12 cellular contexts compared by ENCODE assay signal in the genomic region with DNA sequence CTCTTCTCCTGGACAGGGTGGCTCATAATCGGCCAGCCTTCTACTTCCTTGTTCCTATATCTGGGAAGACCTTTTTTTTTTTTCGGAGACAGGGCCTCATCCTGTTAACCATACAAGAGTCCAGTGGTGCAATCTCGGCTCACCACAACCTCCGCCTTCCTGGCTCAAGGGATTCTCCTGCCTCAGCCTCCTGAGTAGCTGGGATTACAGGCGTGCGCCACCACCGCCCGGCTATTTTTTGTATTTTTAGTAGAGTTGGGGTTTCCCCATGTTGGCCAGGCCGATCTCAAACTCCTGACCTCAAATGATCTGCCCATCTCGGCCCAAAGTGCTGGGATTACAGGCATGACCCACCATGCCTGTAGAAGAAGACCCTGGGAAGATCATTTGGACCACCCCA. TPM values are rescaled to one million over a fixed set of nuclear protein-coding genes. Genes with fewer than 3 reads are reported as not detected.
DNase-seq lines count a peak whose midpoint lies in the region; ATAC-seq and TF ChIP-seq lines count a peak whose summit lies in the region.
"Had no signal": no experiment of that assay in that cellular context is flagged by ENCODE, and none has a peak within 500 bp of the region (broad histone marks: within the 10 kb centered on the region; RNA-seq: fewer than 3 reads in every experiment).

No MANE protein-coding gene starts in this region.

- no peak for TF ChIP-seq CTCF in heart right ventricle (IDR thresholded peaks at IDR 0.05)
- no peak for TF ChIP-seq CTCF in uterus (IDR thresholded peaks at IDR 0.05)

- peaks cover 64% of the 10 kb centered on the region for H3K4me1 Mint-ChIP-seq in dendritic cell treated with granulocyte-macrophage colony-stimulating factor and Interleukin-4, amounts not matched to agents 40 ng/mL and 50 ng/mL, for 4 days (ENCODE audit: low read depth)
- H3K4me1 Mint-ChIP-seq in natural killer cell treated with Interleukin-12 subunit alpha and Interleukin-12 subunit beta and Interleukin-15 and Interleukin-18, amount 100 ng/mL, for 72 hours (ENCODE audit: low read depth in 2 of 2) = peaks cover 59 to 63% of the 10 kb centered on the region in 2 donors

- H3K9me3 Mint-ChIP-seq in dendritic cell treated with granulocyte-macrophage colony-stimulating factor and Interleukin-4, amounts not matched to agents 40 ng/mL and 50 ng/mL, for 4 days = no peaks in the 10 kb centered on the region
- no peaks in the 10 kb centered on the region for H3K9me3 Mint-ChIP-seq in natural killer cell treated with Interleukin-12 subunit alpha and Interleukin-12 subunit beta and Interleukin-15 and Interleukin-18, amount 100 ng/mL, for 72 hours

- H3K4me1 ChIP-seq in heart right ventricle = peaks cover 19 to 80% (median 49%) of the 10 kb centered on the region in 9 donors
- H3K4me1 ChIP-seq in uterus = peaks cover 12 to 13% of the 10 kb centered on the region in 2 donors

- H3K36me3 ChIP-seq in heart right ventricle = peaks cover 0 to 52% (median 19%) of the 10 kb centered on the region in 9 donors
- H3K36me3 ChIP-seq in uterus = no peaks in the 10 kb centered on the region

- H3K27me3 ChIP-seq in heart right ventricle = no peaks in the 10 kb centered on the region
- H3K27me3 ChIP-seq in uterus = no peaks in the 10 kb centered on the region

- intact Hi-C loops in heart right ventricle (cut with DNase I) (loop anchor here in 2 of 10 donors (10.0 kb wide), 2 partner anchors 59 to 139 kb away; a partner anchor contains a TSS), Right ventricle myocardium inferior (cut with DNase I) (no loop called here), uterus (cut with DNase I; ENCODE audit: low total_unique reads) (loop anchor here (10.0 kb wide), 2 partner anchors 59 to 449 kb away; a partner anchor contains a TSS)
- intact Hi-C loops in dendritic cell treated with granulocyte-macrophage colony-stimulating factor and Interleukin-4, amounts not matched to agents 40 ng/mL and 50 ng/mL, for 4 days (cut with micrococcal nuclease) = no loop called here

- no peaks in the 10 kb centered on the region for H3K9me3 ChIP-seq in heart right ventricle
- H3K9me3 ChIP-seq in uterus = no peaks in the 10 kb centered on the region

- no peak for DNase-seq in heart right ventricle
- DNase-seq in Right ventricle myocardium inferior (ENCODE audit: missing footprints) = no peak
- no peak for DNase-seq in natural killer cell treated with Interleukin-12 subunit alpha and Interleukin-12 subunit beta and Interleukin-15 and Interleukin-18, amount 100 ng/mL, for 72 hours (ENCODE audit: low spot score)
- no peak for DNase-seq in uterus
- no peak for DNase-seq in GM19240 (ENCODE audit: insufficient read length, low spot score)
- no peak for DNase-seq in NCI-H524 treated with DMSO at 0.1 percent for 48 hours (lab: John Stamatoyannopoulos, UW)
- DNase-seq: effector CD8-positive, alpha-beta T cell; EL; NCI-H2107; T-helper 9 cell had no signal

- peak overlapping the region; percentile 87 for H3K27ac Mint-ChIP-seq in dendritic cell treated with granulocyte-macrophage colony-stimulating factor and Interleukin-4, amounts not matched to agents 40 ng/mL and 50 ng/mL, for 4 days
- H3K27ac Mint-ChIP-seq in natural killer cell treated with Interleukin-12 subunit alpha and Interleukin-12 subunit beta and Interleukin-15 and Interleukin-18, amount 100 ng/mL, for 72 hours = peak overlapping the region; percentile 82 to 87

- H3K4me3 ChIP-seq in heart right ventricle (peak overlapping the region in 6 of 10 donors; percentile 80 to 100 (median 98)), uterus (no peak overlapping the region)

- no peaks in the 10 kb centered on the region for H3K27me3 Mint-ChIP-seq in dendritic cell treated with granulocyte-macrophage colony-stimulating factor and Interleukin-4, amounts not matched to agents 40 ng/mL and 50 ng/mL, for 4 days
- H3K27me3 Mint-ChIP-seq in natural killer cell treated with Interleukin-12 subunit alpha and Interleukin-12 subunit beta and Interleukin-15 and Interleukin-18, amount 100 ng/mL, for 72 hours = no peaks in the 10 kb centered on the region

- 79 to 80% methylated on average over 10 of the region's 10 CpGs for WGBS in heart right ventricle, 2 donors

- peak overlapping the region in 7 of 10 donors; percentile 14 to 99 (median 98) for H3K27ac ChIP-seq in heart right ventricle
- peak overlapping the region; percentile 81 to 94 for H3K27ac ChIP-seq in uterus

- H3K4me3 Mint-ChIP-seq in dendritic cell treated with granulocyte-macrophage colony-stimulating factor and Interleukin-4, amounts not matched to agents 40 ng/mL and 50 ng/mL, for 4 days = peak overlapping the region; percentile 90
- H3K4me3 Mint-ChIP-seq in natural killer cell treated with Interleukin-12 subunit alpha and Interleukin-12 subunit beta and Interleukin-15 and Interleukin-18, amount 100 ng/mL, for 72 hours = peak overlapping the region; percentile 94

- no peak for TF ChIP-seq POLR2A in uterus (IDR thresholded peaks at IDR 0.05)

- no peak for ATAC-seq in heart right ventricle
- ATAC-seq in Right ventricle myocardium inferior = no peak
- no peak for ATAC-seq in natural killer cell treated with Interleukin-12 subunit alpha and Interleukin-12 subunit beta and Interleukin-15 and Interleukin-18, amount 100 ng/mL, for 72 hours
- ATAC-seq in GM21360 (IDR thresholded peaks at IDR 0.05; ENCODE audit: unreplicated experiment) = no peak

- peaks cover 96% of the 10 kb centered on the region for H3K36me3 Mint-ChIP-seq in dendritic cell treated with granulocyte-macrophage colony-stimulating factor and Interleukin-4, amounts not matched to agents 40 ng/mL and 50 ng/mL, for 4 days (ENCODE audit: low read depth)
- peaks cover 14% of the 10 kb centered on the region for H3K36me3 Mint-ChIP-seq in natural killer cell treated with Interleukin-12 subunit alpha and Interleukin-12 subunit beta and Interleukin-15 and Interleukin-18, amount 100 ng/mL, for 72 hours

RNA-seq across cellular contexts. Expression of a gene that starts 4.5 kb away (rescaled TPM):
- total RNA-seq in heart right ventricle (10 to 100 TPM in 3 of 10 donors, 1 to 10 TPM in 7; 5.9 to 24.2 (median 9.7) TPM), Right ventricle myocardium inferior (10.4 TPM), uterus (10 to 100 TPM; 10.3 to 46.2 (median 23.0) TPM)
- polyA plus RNA-seq in heart right ventricle = 10 to 100 TPM in 1 of 2 donors, 1 to 10 TPM in 1; 7.2 to 10.2 TPM
- total RNA-seq in natural killer cell treated with Interleukin-12 subunit alpha and Interleukin-12 subunit beta and Interleukin-15 and Interleukin-18, amount 100 ng/mL, for 72 hours = 10 to 100 TPM; 31.2 to 47.2 TPM

RNA-seq across cellular contexts. Expression of a gene that starts 20.8 kb away (rescaled TPM):
- total RNA-seq in heart right ventricle (1 to 10 TPM in 2 of 10 donors, under 1 TPM in 8; 0.22 to 2.9 (median 0.45) TPM), Right ventricle myocardium inferior (0.73 TPM), uterus (1 to 10 TPM in 1 of 4 donors, under 1 TPM in 2, not detected in 1; 0.24 to 5.5 (median 0.29) TPM)
- 1 to 10 TPM in 1 of 2 donors, under 1 TPM in 1; 0.38 to 1.6 TPM for polyA plus RNA-seq in heart right ventricle
- total RNA-seq in natural killer cell treated with Interleukin-12 subunit alpha and Interleukin-12 subunit beta and Interleukin-15 and Interleukin-18, amount 100 ng/mL, for 72 hours = 10 to 100 TPM; 24.7 to 91.9 TPM

Comparison
In these comparisons a context has a peak if more than half of its experiments do, and no peak if none do; other contexts are left out.
1. H3K4me3 ChIP-seq: peak in heart right ventricle (6 of 10); none in uterus (0 of 2).